Comparison of ENCODE assay signal across 9 cellular contexts in genomic region chr15:40894689-40895308, GRCh38. TPM values are rescaled to one million over a fixed set of nuclear protein-coding genes. Genes with fewer than 3 reads are reported as not detected.
DNase-seq lines count a peak whose midpoint lies in the region; ATAC-seq and TF ChIP-seq lines count a peak whose summit lies in the region.
"Had no signal": no experiment of that assay in that cellular context is flagged by ENCODE, and none has a peak within 500 bp of the region (broad histone marks: within the 10 kb centered on the region; RNA-seq: fewer than 3 reads in every experiment).

No MANE protein-coding gene starts in this region.

- peak; percentile 44 for TF ChIP-seq CTCF in HL-60 (IDR thresholded peaks at IDR 0.05; ENCODE audit: insufficient read depth, low read length)

- peak overlapping the region; percentile 73 for H3K27ac ChIP-seq in HL-60 (replicated peaks)

- peak; percentile 82 for DNase-seq in AG08396 (ENCODE audit: low spot score)
- peak in 1 of 2 experiments; percentile 86 for DNase-seq in HL-60 (ENCODE audit: low read depth in 1 of 2, low spot score in 1 of 2)
- peak; percentile 72 for DNase-seq in SK-MEL-5 (ENCODE audit: low read depth, low spot score)
- peak; percentile 61 to 65 for DNase-seq in activated naive CD4-positive, alpha-beta T cell treated with anti-CD3 and anti-CD28 coated beads, Interleukin-2, amount 50 U/mL, for 72 hours (ENCODE audit: low spot score in 2 of 2)
- peak; percentile 61 for DNase-seq in Right ventricle myocardium superior
- peak; percentile 86 for DNase-seq in posterior vena cava (ENCODE audit: low spot score)

- peaks cover 5 to 7% of the 10 kb centered on the region in 2 donors for H3K36me3 Mint-ChIP-seq in activated naive CD4-positive, alpha-beta T cell treated with anti-CD3 and anti-CD28 coated beads, Interleukin-2, amount 50 U/mL, for 72 hours

- ATAC-seq in GM18502 (IDR thresholded peaks at IDR 0.05; ENCODE audit: poor library complexity, unreplicated experiment) (peak; percentile 35), Right ventricle myocardium superior (ENCODE audit: poor library complexity) (peak; percentile 58), HG03457 (IDR thresholded peaks at IDR 0.05; ENCODE audit: unreplicated experiment) (no peak)
- ATAC-seq in activated naive CD4-positive, alpha-beta T cell treated with anti-CD3 and anti-CD28 coated beads, Interleukin-2, amount 50 U/mL, for 72 hours, result peak; percentile 43 to 62

- in situ Hi-C loops in SK-MEL-5 (cut with HindIII; ENCODE audit: low pct_unique_long_range_greater_than_20kb, low sequenced_read_pairs), result no loop called here

- H3K27ac Mint-ChIP-seq in activated naive CD4-positive, alpha-beta T cell treated with anti-CD3 and anti-CD28 coated beads, Interleukin-2, amount 50 U/mL, for 72 hours, result peak overlapping the region; percentile 90 to 99

- no peaks in the 10 kb centered on the region for H3K9me3 Mint-ChIP-seq in activated naive CD4-positive, alpha-beta T cell treated with anti-CD3 and anti-CD28 coated beads, Interleukin-2, amount 50 U/mL, for 72 hours

- H3K4me3 ChIP-seq in HL-60 (replicated peaks; ENCODE audit: insufficient read depth, low read length), result peak overlapping the region; percentile 98

- no peaks in the 10 kb centered on the region for H3K27me3 ChIP-seq in HL-60 (ENCODE audit: insufficient read depth, poor library complexity, severe bottlenecking)

- intact Hi-C loops in Right ventricle myocardium superior (cut with DNase I) (loop anchor here (5.0 to 10.0 kb wide), 2 partner anchors 37 to 220 kb away; partner anchors contain the start of gene INO80), posterior vena cava (cut with DNase I) (loop anchor here in 1 of 2 donors (5.0 kb wide), 1 partner anchor 37 kb away; no protein-coding TSS in a partner anchor)

RNA-seq across cellular contexts. Expression of gene VPS18, which starts 0.5 kb away (rescaled TPM):
- total RNA-seq in SK-MEL-5 (2014; rRNA removed; shearing (Covaris generic)), result 85.6 and 88.6 TPM in 2 replicates
- polyA plus RNA-seq in SK-MEL-5 (2015; cell fraction: cytosol; rRNA removed), result 52.0 and 53.3 TPM in 2 replicates
- 23.0 and 23.6 TPM in 2 replicates for polyA plus RNA-seq in SK-MEL-5 (2015; cell fraction: nucleus; rRNA removed)
- 1 to 10 TPM; 7.2 to 8.4 TPM for total RNA-seq in activated naive CD4-positive, alpha-beta T cell treated with anti-CD3 and anti-CD28 coated beads, Interleukin-2, amount 50 U/mL, for 72 hours
- total RNA-seq in Right ventricle myocardium superior (18.4 TPM), posterior vena cava (10 to 100 TPM; 21.9 to 23.3 TPM)

RNA-seq across cellular contexts. Expression of gene RHOV, which starts 20.8 kb away (rescaled TPM):
- 0.32 and 0.82 TPM in 2 replicates for total RNA-seq in SK-MEL-5 (2014; rRNA removed; shearing (Covaris generic))
- 0.14 and 0.24 TPM in 2 replicates for polyA plus RNA-seq in SK-MEL-5 (2015; cell fraction: cytosol; rRNA removed)
- polyA plus RNA-seq in SK-MEL-5 (2015; cell fraction: nucleus; rRNA removed), result 0.42 TPM in 1 of 2 replicates, not detected in the other
- total RNA-seq in activated naive CD4-positive, alpha-beta T cell treated with anti-CD3 and anti-CD28 coated beads, Interleukin-2, amount 50 U/mL, for 72 hours, result under 1 TPM in 1 of 2 donors, not detected in 1; 0.72 TPM
- total RNA-seq in Right ventricle myocardium superior (not detected), posterior vena cava (not detected)

RNA-seq across cellular contexts. Expression of gene DLL4, which starts 34.3 kb away (rescaled TPM):
- 0.56 and 0.92 TPM in 2 replicates for total RNA-seq in SK-MEL-5 (2014; rRNA removed; shearing (Covaris generic))
- polyA plus RNA-seq in SK-MEL-5 (2015; cell fraction: cytosol; rRNA removed), result 0.70 and 0.98 TPM in 2 replicates
- polyA plus RNA-seq in SK-MEL-5 (2015; cell fraction: nucleus; rRNA removed), result 1.1 and 1.2 TPM in 2 replicates
- under 1 TPM in 1 of 2 donors, not detected in 1; 0.16 TPM for total RNA-seq in activated naive CD4-positive, alpha-beta T cell treated with anti-CD3 and anti-CD28 coated beads, Interleukin-2, amount 50 U/mL, for 72 hours
- total RNA-seq in Right ventricle myocardium superior (10.7 TPM), posterior vena cava (1 to 10 TPM; 7.4 to 9.8 TPM)
- total RNA-seq: T-helper 1 cell treated with Interleukin-12 subunit alpha and Interleukin-12 subunit beta and Interleukin-4 antibody, amounts not matched to agents 30 ng/mL and 1 ng/mL, for 36 hours had no signal

RNA-seq across cellular contexts. Expression of gene SPINT1, which starts 51.0 kb away (rescaled TPM):
- total RNA-seq in SK-MEL-5 (2014; rRNA removed; shearing (Covaris generic)), result 0.32 and 1.4 TPM in 2 replicates
- 0.38 and 0.81 TPM in 2 replicates for polyA plus RNA-seq in SK-MEL-5 (2015; cell fraction: cytosol; rRNA removed)
- 1.6 TPM in 1 of 2 replicates, not detected in the other for polyA plus RNA-seq in SK-MEL-5 (2015; cell fraction: nucleus; rRNA removed)
- 1 to 10 TPM; 6.9 to 10.0 TPM for total RNA-seq in activated naive CD4-positive, alpha-beta T cell treated with anti-CD3 and anti-CD28 coated beads, Interleukin-2, amount 50 U/mL, for 72 hours
- 0.59 TPM for total RNA-seq in Right ventricle myocardium superior
- 1 to 10 TPM; 1.7 to 3.2 TPM for total RNA-seq in posterior vena cava

RNA-seq across cellular contexts. Expression of gene CHAC1, which starts 58.5 kb away (rescaled TPM):
- total RNA-seq in SK-MEL-5 (2014; rRNA removed; shearing (Covaris generic)), result 77.3 and 91.0 TPM in 2 replicates
- polyA plus RNA-seq in SK-MEL-5 (2015; cell fraction: cytosol; rRNA removed), result 181 and 202 TPM in 2 replicates
- 61.9 and 86.2 TPM in 2 replicates for polyA plus RNA-seq in SK-MEL-5 (2015; cell fraction: nucleus; rRNA removed)
- 10 to 100 TPM; 12.9 to 16.3 TPM for total RNA-seq in activated naive CD4-positive, alpha-beta T cell treated with anti-CD3 and anti-CD28 coated beads, Interleukin-2, amount 50 U/mL, for 72 hours
- 0.46 TPM for total RNA-seq in Right ventricle myocardium superior
- 1 to 10 TPM; 1.5 to 3.9 TPM for total RNA-seq in posterior vena cava
